In the genomic region with DNA sequence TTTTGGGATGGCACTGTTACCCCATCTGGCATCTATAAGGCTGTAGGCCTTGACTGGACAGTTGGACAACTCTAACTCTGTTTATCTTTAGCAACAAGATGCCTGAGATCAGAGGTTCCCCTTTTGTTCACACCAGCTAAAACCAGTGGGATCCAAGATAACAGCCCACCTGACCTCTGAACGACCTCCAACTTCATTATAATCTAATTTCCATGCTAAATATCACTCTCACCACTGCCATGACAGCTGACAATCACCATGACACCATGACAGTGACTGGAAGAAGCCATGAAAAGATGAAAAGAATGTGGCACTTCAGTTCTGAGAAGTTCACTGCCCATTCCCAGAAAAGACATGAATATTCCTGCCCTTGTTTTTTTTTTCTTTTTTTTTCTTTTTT, we compare ENCODE assay signal across 1 cellular context.
TF ChIP-seq lines count a peak whose summit lies in the region.

No MANE protein-coding gene starts in this region.

TF ChIP-seq in K562, 482 proteins besides CTCF, POLR2A, EP300 and RAD21 (continued from another document and continues in another):
- TF ChIP-seq CEBPB (tag; IDR thresholded peaks at IDR 0.05) (no peak), HDAC6 (IDR thresholded peaks at IDR 0.05; ENCODE audit: low read depth, low read length) (no peak), SRSF7 (optimal IDR thresholded peaks at IDR 0.05; ENCODE audit: low read depth, low read length) (no peak), RFX1 (IDR thresholded peaks at IDR 0.05) (peak; percentile 68), FOXA3 (CRISPR knock-in tag; conservative IDR thresholded peaks at IDR 0.05 in 1 of 2, IDR thresholded peaks at IDR 0.05 in 1 of 2) (no peak), ZFP30 (CRISPR knock-in tag; IDR thresholded peaks at IDR 0.05; ENCODE audit: borderline replicate concordance) (no peak), ZNF764 (CRISPR knock-in tag; IDR thresholded peaks at IDR 0.05; ENCODE audit: low read depth) (no peak), ZNF133 (CRISPR knock-in tag; IDR thresholded peaks at IDR 0.05) (no peak), ESRRB (CRISPR knock-in tag; IDR thresholded peaks at IDR 0.05; ENCODE audit: borderline replicate concordance) (no peak), ZNF695 (CRISPR knock-in tag; IDR thresholded peaks at IDR 0.05) (no peak), ZFX (CRISPR knock-in tag; IDR thresholded peaks at IDR 0.05) (no peak; the same call in 1 of the 2 replicates), SMAD2 (IDR thresholded peaks at IDR 0.05; ENCODE audit: low read depth, low read length) (no peak), JUND (IDR thresholded peaks at IDR 0.05; ENCODE audit: borderline replicate concordance, low read depth, low read length) (no peak), JUND (tag; IDR thresholded peaks at IDR 0.05; ENCODE audit: borderline replicate concordance, low read depth, low read length) (0 out of 3 replicates have a peak, but pooled peaks have one; percentile 22), IFI16 (CRISPR knock-in tag; IDR thresholded peaks at IDR 0.05) (no peak), STAT5B (CRISPR knock-in tag; IDR thresholded peaks at IDR 0.05) (no peak), NCOR1 (IDR thresholded peaks at IDR 0.05) (peak; percentile 65), YBX1 (IDR thresholded peaks at IDR 0.05) (no peak), CAMTA2 (CRISPR knock-in tag; conservative IDR thresholded peaks at IDR 0.05) (no peak), ZNF23 (CRISPR knock-in tag; IDR thresholded peaks at IDR 0.05) (no peak), ELF1 (tag; IDR thresholded peaks at IDR 0.05) (no peak), STAT5A (IDR thresholded peaks at IDR 0.05; ENCODE audit: borderline replicate concordance, low read length) (peak; percentile 67), TCFL5 (CRISPR knock-in tag; conservative IDR thresholded peaks at IDR 0.05) (no peak), SMARCA4 (IDR thresholded peaks at IDR 0.05) (peak; percentile 17; the same call in 1 of the 2 replicates), TRIM24 (IDR thresholded peaks at IDR 0.05) (peak; percentile 69 to 78), ZBED1 (IDR thresholded peaks at IDR 0.05) (no peak), ZNF583 (CRISPR knock-in tag; IDR thresholded peaks at IDR 0.05) (0 out of 2 replicates have a peak, but pooled peaks have one; percentile 71), PTTG1 (tag; IDR thresholded peaks at IDR 0.05; ENCODE audit: low read depth) (no peak), HDAC1 (IDR thresholded peaks at IDR 0.05) (no peak), SIN3A (IDR thresholded peaks at IDR 0.05; ENCODE audit: borderline replicate concordance in 2 of 2, control insufficient read depth in 1 of 2, low read depth in 2 of 2, low read length in 2 of 2) (no peak), NFATC3 (IDR thresholded peaks at IDR 0.05) (no peak), CEBPG (CRISPR knock-in tag; IDR thresholded peaks at IDR 0.05) (no peak), CEBPG (tag; conservative IDR thresholded peaks at IDR 0.05 in 1 of 2, IDR thresholded peaks at IDR 0.05 in 1 of 2) (no peak), ZNF561 (CRISPR knock-in tag; conservative IDR thresholded peaks at IDR 0.05) (no peak), MYBL2 (IDR thresholded peaks at IDR 0.05; ENCODE audit: low read depth) (no peak), MYBL2 (CRISPR knock-in tag; IDR thresholded peaks at IDR 0.05; ENCODE audit: borderline replicate concordance) (no peak), ZNF384 (IDR thresholded peaks at IDR 0.05; ENCODE audit: low read depth, low read length) (0 out of 2 replicates have a peak, but pooled peaks have one; percentile 34), TAF15 (IDR thresholded peaks at IDR 0.05; ENCODE audit: low read depth, low read length) (no peak), MEIS2 (IDR thresholded peaks at IDR 0.05; ENCODE audit: partially characterized antibody) (peak; percentile 89), PURB (CRISPR knock-in tag; IDR thresholded peaks at IDR 0.05; ENCODE audit: low read depth) (no peak), ZBTB8A (IDR thresholded peaks at IDR 0.05; ENCODE audit: partially characterized antibody) (no peak), ZNF324 (CRISPR knock-in tag; IDR thresholded peaks at IDR 0.05) (no peak), CBX2 (IDR thresholded peaks at IDR 0.05; ENCODE audit: insufficient read depth, low read length, poor library complexity, severe bottlenecking) (no peak), EGR1 (conservative IDR thresholded peaks at IDR 0.05) (no peak), RBBP5 (IDR thresholded peaks at IDR 0.05; ENCODE audit: borderline replicate concordance, insufficient read depth, low read length, poor library complexity, severe bottlenecking) (no peak)
- TF ChIP-seq, protein P1, sequence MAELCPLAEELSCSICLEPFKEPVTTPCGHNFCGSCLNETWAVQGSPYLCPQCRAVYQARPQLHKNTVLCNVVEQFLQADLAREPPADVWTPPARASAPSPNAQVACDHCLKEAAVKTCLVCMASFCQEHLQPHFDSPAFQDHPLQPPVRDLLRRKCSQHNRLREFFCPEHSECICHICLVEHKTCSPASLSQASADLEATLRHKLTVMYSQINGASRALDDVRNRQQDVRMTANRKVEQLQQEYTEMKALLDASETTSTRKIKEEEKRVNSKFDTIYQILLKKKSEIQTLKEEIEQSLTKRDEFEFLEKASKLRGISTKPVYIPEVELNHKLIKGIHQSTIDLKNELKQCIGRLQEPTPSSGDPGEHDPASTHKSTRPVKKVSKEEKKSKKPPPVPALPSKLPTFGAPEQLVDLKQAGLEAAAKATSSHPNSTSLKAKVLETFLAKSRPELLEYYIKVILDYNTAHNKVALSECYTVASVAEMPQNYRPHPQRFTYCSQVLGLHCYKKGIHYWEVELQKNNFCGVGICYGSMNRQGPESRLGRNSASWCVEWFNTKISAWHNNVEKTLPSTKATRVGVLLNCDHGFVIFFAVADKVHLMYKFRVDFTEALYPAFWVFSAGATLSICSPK (IDR thresholded peaks at IDR 0.05; ENCODE audit: borderline replicate concordance) = no peak
- TF ChIP-seq, protein P2, sequence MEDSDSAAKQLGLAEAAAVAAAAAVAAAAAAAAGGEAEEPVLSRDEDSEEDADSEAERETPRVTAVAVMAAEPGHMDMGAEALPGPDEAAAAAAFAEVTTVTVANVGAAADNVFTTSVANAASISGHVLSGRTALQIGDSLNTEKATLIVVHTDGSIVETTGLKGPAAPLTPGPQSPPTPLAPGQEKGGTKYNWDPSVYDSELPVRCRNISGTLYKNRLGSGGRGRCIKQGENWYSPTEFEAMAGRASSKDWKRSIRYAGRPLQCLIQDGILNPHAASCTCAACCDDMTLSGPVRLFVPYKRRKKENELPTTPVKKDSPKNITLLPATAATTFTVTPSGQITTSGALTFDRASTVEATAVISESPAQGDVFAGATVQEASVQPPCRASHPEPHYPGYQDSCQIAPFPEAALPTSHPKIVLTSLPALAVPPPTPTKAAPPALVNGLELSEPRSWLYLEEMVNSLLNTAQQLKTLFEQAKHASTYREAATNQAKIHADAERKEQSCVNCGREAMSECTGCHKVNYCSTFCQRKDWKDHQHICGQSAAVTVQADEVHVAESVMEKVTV (CRISPR knock-in tag; IDR thresholded peaks at IDR 0.05) = no peak
- TF ChIP-seq, protein P3, sequence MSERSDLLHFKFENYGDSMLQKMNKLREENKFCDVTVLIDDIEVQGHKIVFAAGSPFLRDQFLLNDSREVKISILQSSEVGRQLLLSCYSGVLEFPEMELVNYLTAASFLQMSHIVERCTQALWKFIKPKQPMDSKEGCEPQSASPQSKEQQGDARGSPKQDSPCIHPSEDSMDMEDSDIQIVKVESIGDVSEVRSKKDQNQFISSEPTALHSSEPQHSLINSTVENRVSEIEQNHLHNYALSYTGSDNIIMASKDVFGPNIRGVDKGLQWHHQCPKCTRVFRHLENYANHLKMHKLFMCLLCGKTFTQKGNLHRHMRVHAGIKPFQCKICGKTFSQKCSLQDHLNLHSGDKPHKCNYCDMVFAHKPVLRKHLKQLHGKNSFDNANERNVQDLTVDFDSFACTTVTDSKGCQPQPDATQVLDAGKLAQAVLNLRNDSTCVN (CRISPR knock-in tag; IDR thresholded peaks at IDR 0.05) = no peak
- TF ChIP-seq, protein P4, sequence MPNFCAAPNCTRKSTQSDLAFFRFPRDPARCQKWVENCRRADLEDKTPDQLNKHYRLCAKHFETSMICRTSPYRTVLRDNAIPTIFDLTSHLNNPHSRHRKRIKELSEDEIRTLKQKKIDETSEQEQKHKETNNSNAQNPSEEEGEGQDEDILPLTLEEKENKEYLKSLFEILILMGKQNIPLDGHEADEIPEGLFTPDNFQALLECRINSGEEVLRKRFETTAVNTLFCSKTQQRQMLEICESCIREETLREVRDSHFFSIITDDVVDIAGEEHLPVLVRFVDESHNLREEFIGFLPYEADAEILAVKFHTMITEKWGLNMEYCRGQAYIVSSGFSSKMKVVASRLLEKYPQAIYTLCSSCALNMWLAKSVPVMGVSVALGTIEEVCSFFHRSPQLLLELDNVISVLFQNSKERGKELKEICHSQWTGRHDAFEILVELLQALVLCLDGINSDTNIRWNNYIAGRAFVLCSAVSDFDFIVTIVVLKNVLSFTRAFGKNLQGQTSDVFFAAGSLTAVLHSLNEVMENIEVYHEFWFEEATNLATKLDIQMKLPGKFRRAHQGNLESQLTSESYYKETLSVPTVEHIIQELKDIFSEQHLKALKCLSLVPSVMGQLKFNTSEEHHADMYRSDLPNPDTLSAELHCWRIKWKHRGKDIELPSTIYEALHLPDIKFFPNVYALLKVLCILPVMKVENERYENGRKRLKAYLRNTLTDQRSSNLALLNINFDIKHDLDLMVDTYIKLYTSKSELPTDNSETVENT (CRISPR knock-in tag; IDR thresholded peaks at IDR 0.05) = no peak
- TF ChIP-seq, protein P5, sequence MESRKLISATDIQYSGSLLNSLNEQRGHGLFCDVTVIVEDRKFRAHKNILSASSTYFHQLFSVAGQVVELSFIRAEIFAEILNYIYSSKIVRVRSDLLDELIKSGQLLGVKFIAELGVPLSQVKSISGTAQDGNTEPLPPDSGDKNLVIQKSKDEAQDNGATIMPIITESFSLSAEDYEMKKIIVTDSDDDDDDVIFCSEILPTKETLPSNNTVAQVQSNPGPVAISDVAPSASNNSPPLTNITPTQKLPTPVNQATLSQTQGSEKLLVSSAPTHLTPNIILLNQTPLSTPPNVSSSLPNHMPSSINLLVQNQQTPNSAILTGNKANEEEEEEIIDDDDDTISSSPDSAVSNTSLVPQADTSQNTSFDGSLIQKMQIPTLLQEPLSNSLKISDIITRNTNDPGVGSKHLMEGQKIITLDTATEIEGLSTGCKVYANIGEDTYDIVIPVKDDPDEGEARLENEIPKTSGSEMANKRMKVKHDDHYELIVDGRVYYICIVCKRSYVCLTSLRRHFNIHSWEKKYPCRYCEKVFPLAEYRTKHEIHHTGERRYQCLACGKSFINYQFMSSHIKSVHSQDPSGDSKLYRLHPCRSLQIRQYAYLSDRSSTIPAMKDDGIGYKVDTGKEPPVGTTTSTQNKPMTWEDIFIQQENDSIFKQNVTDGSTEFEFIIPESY (CRISPR knock-in tag; IDR thresholded peaks at IDR 0.05) = no peak
- TF ChIP-seq, protein P6, sequence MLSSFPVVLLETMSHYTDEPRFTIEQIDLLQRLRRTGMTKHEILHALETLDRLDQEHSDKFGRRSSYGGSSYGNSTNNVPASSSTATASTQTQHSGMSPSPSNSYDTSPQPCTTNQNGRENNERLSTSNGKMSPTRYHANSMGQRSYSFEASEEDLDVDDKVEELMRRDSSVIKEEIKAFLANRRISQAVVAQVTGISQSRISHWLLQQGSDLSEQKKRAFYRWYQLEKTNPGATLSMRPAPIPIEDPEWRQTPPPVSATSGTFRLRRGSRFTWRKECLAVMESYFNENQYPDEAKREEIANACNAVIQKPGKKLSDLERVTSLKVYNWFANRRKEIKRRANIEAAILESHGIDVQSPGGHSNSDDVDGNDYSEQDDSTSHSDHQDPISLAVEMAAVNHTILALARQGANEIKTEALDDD (IDR thresholded peaks at IDR 0.05) = no peak
- TF ChIP-seq, protein P7, sequence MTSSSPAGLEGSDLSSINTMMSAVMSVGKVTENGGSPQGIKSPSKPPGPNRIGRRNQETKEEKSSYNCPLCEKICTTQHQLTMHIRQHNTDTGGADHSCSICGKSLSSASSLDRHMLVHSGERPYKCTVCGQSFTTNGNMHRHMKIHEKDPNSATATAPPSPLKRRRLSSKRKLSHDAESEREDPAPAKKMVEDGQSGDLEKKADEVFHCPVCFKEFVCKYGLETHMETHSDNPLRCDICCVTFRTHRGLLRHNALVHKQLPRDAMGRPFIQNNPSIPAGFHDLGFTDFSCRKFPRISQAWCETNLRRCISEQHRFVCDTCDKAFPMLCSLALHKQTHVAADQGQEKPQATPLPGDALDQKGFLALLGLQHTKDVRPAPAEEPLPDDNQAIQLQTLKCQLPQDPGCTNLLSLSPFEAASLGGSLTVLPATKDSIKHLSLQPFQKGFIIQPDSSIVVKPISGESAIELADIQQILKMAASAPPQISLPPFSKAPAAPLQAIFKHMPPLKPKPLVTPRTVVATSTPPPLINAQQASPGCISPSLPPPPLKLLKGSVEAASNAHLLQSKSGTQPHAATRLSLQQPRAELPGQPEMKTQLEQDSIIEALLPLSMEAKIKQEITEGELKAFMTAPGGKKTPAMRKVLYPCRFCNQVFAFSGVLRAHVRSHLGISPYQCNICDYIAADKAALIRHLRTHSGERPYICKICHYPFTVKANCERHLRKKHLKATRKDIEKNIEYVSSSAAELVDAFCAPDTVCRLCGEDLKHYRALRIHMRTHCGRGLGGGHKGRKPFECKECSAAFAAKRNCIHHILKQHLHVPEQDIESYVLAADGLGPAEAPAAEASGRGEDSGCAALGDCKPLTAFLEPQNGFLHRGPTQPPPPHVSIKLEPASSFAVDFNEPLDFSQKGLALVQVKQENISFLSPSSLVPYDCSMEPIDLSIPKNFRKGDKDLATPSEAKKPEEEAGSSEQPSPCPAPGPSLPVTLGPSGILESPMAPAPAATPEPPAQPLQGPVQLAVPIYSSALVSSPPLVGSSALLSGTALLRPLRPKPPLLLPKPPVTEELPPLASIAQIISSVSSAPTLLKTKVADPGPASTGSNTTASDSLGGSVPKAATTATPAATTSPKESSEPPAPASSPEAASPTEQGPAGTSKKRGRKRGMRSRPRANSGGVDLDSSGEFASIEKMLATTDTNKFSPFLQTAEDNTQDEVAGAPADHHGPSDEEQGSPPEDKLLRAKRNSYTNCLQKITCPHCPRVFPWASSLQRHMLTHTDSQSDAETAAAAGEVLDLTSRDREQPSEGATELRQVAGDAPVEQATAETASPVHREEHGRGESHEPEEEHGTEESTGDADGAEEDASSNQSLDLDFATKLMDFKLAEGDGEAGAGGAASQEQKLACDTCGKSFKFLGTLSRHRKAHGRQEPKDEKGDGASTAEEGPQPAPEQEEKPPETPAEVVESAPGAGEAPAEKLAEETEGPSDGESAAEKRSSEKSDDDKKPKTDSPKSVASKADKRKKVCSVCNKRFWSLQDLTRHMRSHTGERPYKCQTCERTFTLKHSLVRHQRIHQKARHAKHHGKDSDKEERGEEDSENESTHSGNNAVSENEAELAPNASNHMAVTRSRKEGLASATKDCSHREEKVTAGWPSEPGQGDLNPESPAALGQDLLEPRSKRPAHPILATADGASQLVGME (CRISPR knock-in tag; IDR thresholded peaks at IDR 0.05) = no peak
